ENCODE assay signal across 19 cellular contexts in genomic region chr7:121342631-121343030, GRCh38. TPM values are rescaled to one million over a fixed set of nuclear protein-coding genes. Genes with fewer than 3 reads are reported as not detected.
A peak's percentile ranks its signal among the peaks of the same experiment; 100 is the strongest.
DNase-seq lines count a peak whose midpoint lies in the region; ATAC-seq, FAIRE-seq and TF ChIP-seq lines count a peak whose summit lies in the region.
"Had no signal": no experiment of that assay in that cellular context is flagged by ENCODE, and none has a peak within 500 bp of the region (broad histone marks: within the 10 kb centered on the region; RNA-seq: fewer than 3 reads in every experiment).

No MANE protein-coding gene starts in this region.

- H3K9me3 Mint-ChIP-seq in memory B cell, result no peaks in the 10 kb centered on the region
- H3K9me3 Mint-ChIP-seq in stimulated activated naive B cell treated with anti-CD40 and anti-IgM and Interleukin-4, amounts not matched to agents 10 μg/mL and 1 μg/mL and 100 μg/mL, for 72 hours, result no peaks in the 10 kb centered on the region
- no peaks in the 10 kb centered on the region for H3K9me3 Mint-ChIP-seq in activated CD8-positive, alpha-beta T cell treated with anti-CD3 and anti-CD28 coated beads, Interleukin-2, amount 10 ng/mL, durations not matched to agents 7 days and 5 days (ENCODE audit: insufficient read depth)
- H3K9me3 Mint-ChIP-seq: CD4-positive, alpha-beta T cell had no signal

- no peak for TF ChIP-seq POLR2A in HepG2 (IDR thresholded peaks at IDR 0.05; ENCODE audit: insufficient read depth in 1 of 2, low read depth in 2 of 2, low read length in 2 of 2)

- TF ChIP-seq CTCF in liver (IDR thresholded peaks at IDR 0.05; ENCODE audit: low read depth, low read length, missing input control) (no peak), HepG2 (CRISPR knock-in tag; IDR thresholded peaks at IDR 0.05) (no peak)

- H3K27ac ChIP-seq in liver (ENCODE audit: low read depth in 1 of 2, low read length in 2 of 2), result no peak overlapping the region
- H3K27ac ChIP-seq in HepG2 (ENCODE audit: extremely low read length, insufficient read depth, low read length), result no peak overlapping the region
- H3K27ac ChIP-seq: 22Rv1, HL-60 had no signal

- H3K4me3 ChIP-seq in liver (ENCODE audit: low read depth in 1 of 3, low read length in 3 of 3) (no peak overlapping the region), HepG2 (replicated peaks in 1 of 3; ENCODE audit: insufficient read depth in 1 of 3, low read depth in 2 of 3, low read length in 3 of 3) (no peak overlapping the region)
- H3K4me3 ChIP-seq: GM12878 had no signal

- intact Hi-C loops in HepG2 (cut with micrococcal nuclease; ENCODE audit: unreplicated experiment), result no loop called here

- H3K36me3 Mint-ChIP-seq in memory B cell, result peaks cover 34% of the 10 kb centered on the region
- H3K36me3 Mint-ChIP-seq in stimulated activated naive B cell treated with anti-CD40 and anti-IgM and Interleukin-4, amounts not matched to agents 10 μg/mL and 1 μg/mL and 100 μg/mL, for 72 hours, result peaks cover 28 to 49% of the 10 kb centered on the region in 2 donors
- H3K36me3 Mint-ChIP-seq in activated CD8-positive, alpha-beta T cell treated with anti-CD3 and anti-CD28 coated beads, Interleukin-2, amount 10 ng/mL, durations not matched to agents 7 days and 5 days (ENCODE audit: low read depth), result peaks cover 20% of the 10 kb centered on the region

- FAIRE-seq in HepG2 (lab: Jason Lieb, UNC), result no peak
- peak; percentile 91 for FAIRE-seq in endometrium (lab: Jason Lieb, UNC)
- FAIRE-seq: GM12878, GM18507 had no signal

- H2AFZ ChIP-seq in HepG2 (ENCODE audit: low read length), result no peak overlapping the region

- no peak overlapping the region for H3K4me3 Mint-ChIP-seq in memory B cell
- H3K4me3 Mint-ChIP-seq in stimulated activated naive B cell treated with anti-CD40 and anti-IgM and Interleukin-4, amounts not matched to agents 10 μg/mL and 1 μg/mL and 100 μg/mL, for 72 hours, result no peak overlapping the region
- H3K4me3 Mint-ChIP-seq in activated CD8-positive, alpha-beta T cell treated with anti-CD3 and anti-CD28 coated beads, Interleukin-2, amount 10 ng/mL, durations not matched to agents 7 days and 5 days, result no peak overlapping the region
- H3K4me3 Mint-ChIP-seq: CD4-positive, alpha-beta T cell had no signal

- H3K9ac ChIP-seq in liver (ENCODE audit: low read depth in 1 of 2, low read length in 2 of 2) (no peak overlapping the region), HepG2 (ENCODE audit: insufficient read depth, low read depth, low read length) (no peak overlapping the region)

- no peaks in the 10 kb centered on the region for H4K20me1 ChIP-seq in HepG2 (ENCODE audit: insufficient read depth, low read length)

- in situ Hi-C loops in HepG2 (cut with HindIII; ENCODE audit: extremely low pct_ligation_motif_present, low pct_unique_long_range_greater_than_20kb), result no loop called here

- POLR2A ChIA-PET in HepG2 (lab: Yijun Ruan, JAX), result no interaction called here
- POLR2A ChIA-PET in activated CD8-positive, alpha-beta T cell treated with anti-CD3 and anti-CD28 coated beads, Interleukin-2, amount 10 ng/mL, durations not matched to agents 7 days and 5 days (lab: Charles Lee), result no interaction called here

- peak overlapping the region; percentile 84 for H3K27ac Mint-ChIP-seq in memory B cell
- H3K27ac Mint-ChIP-seq in stimulated activated naive B cell treated with anti-CD40 and anti-IgM and Interleukin-4, amounts not matched to agents 10 μg/mL and 1 μg/mL and 100 μg/mL, for 72 hours, result peak overlapping the region; percentile 89
- H3K27ac Mint-ChIP-seq in activated CD8-positive, alpha-beta T cell treated with anti-CD3 and anti-CD28 coated beads, Interleukin-2, amount 10 ng/mL, durations not matched to agents 7 days and 5 days, result no peak overlapping the region
- H3K27ac Mint-ChIP-seq: CD4-positive, alpha-beta T cell had no signal

- ATAC-seq in HepG2 (no peak), memory B cell (ENCODE audit: low read depth) (no peak), GM21515 (IDR thresholded peaks at IDR 0.05; ENCODE audit: unreplicated experiment) (no peak)
- ATAC-seq in stimulated activated naive B cell treated with anti-CD40 and anti-IgM and Interleukin-4, amounts not matched to agents 10 μg/mL and 1 μg/mL and 100 μg/mL, for 72 hours (replicated peaks), result no peak
- ATAC-seq in activated CD8-positive, alpha-beta T cell treated with anti-CD3 and anti-CD28 coated beads, Interleukin-2, amount 10 ng/mL, durations not matched to agents 7 days and 5 days, result no peak
- ATAC-seq: GM12878 had no signal

- H3K36me3 ChIP-seq in liver (ENCODE audit: control insufficient read depth in 4 of 4, insufficient read depth in 3 of 4, low read depth in 1 of 4, low read length in 3 of 4) (peaks cover 0 to 3% (median under 1%) of the 10 kb centered on the region in 4 donors), HepG2 (replicated peaks in 1 of 2; ENCODE audit: control insufficient read depth in 1 of 2, insufficient read depth in 2 of 2, low read length in 2 of 2) (no peaks in the 10 kb centered on the region; a peak in 1 of 5 replicates)

- TF ChIP-seq RAD21 in liver (IDR thresholded peaks at IDR 0.05), result peak in 1 of 2 donors; percentile 14
- no peak for TF ChIP-seq RAD21 in HepG2 (CRISPR knock-in tag; IDR thresholded peaks at IDR 0.05)

- no TSS peak for BruUV-seq in HepG2 (replicated peaks; lab: Mats Ljungman, UMichigan)

- 77% methylated on average over 4 of the region's 4 CpGs for WGBS in liver
- WGBS in HepG2 (ENCODE audit: low lambda C conversion rate), result 95% methylated on average over 4 of the region's 4 CpGs

- DNase-seq in HepG2 (ENCODE audit: low spot score), result no peak
- DNase-seq in memory B cell (ENCODE audit: low spot score in 2 of 2), result no peak
- no peak for DNase-seq in stimulated activated naive B cell treated with anti-CD40 and anti-IgM and Interleukin-4, amounts not matched to agents 10 μg/mL and 1 μg/mL and 100 μg/mL, for 72 hours
- DNase-seq in activated CD8-positive, alpha-beta T cell treated with anti-CD3 and anti-CD28 coated beads, Interleukin-2, amount 10 ng/mL, durations not matched to agents 7 days and 5 days, result no peak
- DNase-seq in islet precursor cell, result no peak
- DNase-seq: C1 segment of cervical spinal cord; Calu3; CD4-positive, alpha-beta T cell; DMS 273 treated with DMSO at 0.1 percent for 48 hours had no signal

- H3K4me1 Mint-ChIP-seq in memory B cell, result peaks cover 18% of the 10 kb centered on the region
- peaks cover 16 to 38% of the 10 kb centered on the region in 2 donors for H3K4me1 Mint-ChIP-seq in stimulated activated naive B cell treated with anti-CD40 and anti-IgM and Interleukin-4, amounts not matched to agents 10 μg/mL and 1 μg/mL and 100 μg/mL, for 72 hours
- H3K4me1 Mint-ChIP-seq in activated CD8-positive, alpha-beta T cell treated with anti-CD3 and anti-CD28 coated beads, Interleukin-2, amount 10 ng/mL, durations not matched to agents 7 days and 5 days (ENCODE audit: low read depth), result no peaks in the 10 kb centered on the region

- no peaks in the 10 kb centered on the region for H3K9me3 ChIP-seq in liver (ENCODE audit: control insufficient read depth in 4 of 4, low read length in 3 of 4)
- no peaks in the 10 kb centered on the region for H3K9me3 ChIP-seq in HepG2 (ENCODE audit: low read length)

- no peaks in the 10 kb centered on the region for H3K27me3 ChIP-seq in liver (ENCODE audit: control insufficient read depth in 4 of 4, insufficient read depth in 4 of 4, low read length in 3 of 4)
- H3K27me3 ChIP-seq in HepG2 (ENCODE audit: control insufficient read depth in 1 of 2, insufficient read depth in 2 of 2, low read length in 2 of 2), result no peaks in the 10 kb centered on the region

- CTCF ChIA-PET in HepG2 (lab: Yijun Ruan, JAX; ENCODE audit: low intra/inter-chr PET ratio, low total read pairs), result no interaction called here
- CTCF ChIA-PET in activated CD8-positive, alpha-beta T cell treated with anti-CD3 and anti-CD28 coated beads, Interleukin-2, amount 10 ng/mL, durations not matched to agents 7 days and 5 days (lab: Charles Lee), result no interaction called here

- H3K79me2 ChIP-seq in HepG2 (ENCODE audit: insufficient read depth, low read length), result no peaks in the 10 kb centered on the region

- peaks cover 0 to 7% (median 3%) of the 10 kb centered on the region in 4 donors for H3K4me1 ChIP-seq in liver (ENCODE audit: control insufficient read depth in 4 of 4, insufficient read depth in 4 of 4, low read length in 3 of 4)
- H3K4me1 ChIP-seq in HepG2 (ENCODE audit: insufficient read depth, low read length), result no peaks in the 10 kb centered on the region

- TF ChIP-seq EP300 in HepG2 (IDR thresholded peaks at IDR 0.05; ENCODE audit: low read depth in 2 of 2, low read length in 2 of 2) (no peak), HepG2 (CRISPR knock-in tag; IDR thresholded peaks at IDR 0.05; ENCODE audit: borderline replicate concordance) (no peak)

- H3K4me2 ChIP-seq in HepG2 (ENCODE audit: low read depth, low read length), result no peak overlapping the region

- H3K27me3 Mint-ChIP-seq in memory B cell, result no peaks in the 10 kb centered on the region
- H3K27me3 Mint-ChIP-seq in stimulated activated naive B cell treated with anti-CD40 and anti-IgM and Interleukin-4, amounts not matched to agents 10 μg/mL and 1 μg/mL and 100 μg/mL, for 72 hours, result no peaks in the 10 kb centered on the region
- no peaks in the 10 kb centered on the region for H3K27me3 Mint-ChIP-seq in activated CD8-positive, alpha-beta T cell treated with anti-CD3 and anti-CD28 coated beads, Interleukin-2, amount 10 ng/mL, durations not matched to agents 7 days and 5 days (ENCODE audit: low read depth)
- H3K27me3 Mint-ChIP-seq: CD4-positive, alpha-beta T cell had no signal

RNA-seq across cellular contexts. Expression of gene WNT16, which starts 13.8 kb away (rescaled TPM):
- not detected for total RNA-seq in liver
- not detected for polyA plus RNA-seq in liver
- not detected in 2 replicates for total RNA-seq in HepG2 (2016; rRNA removed; fragmentation: Illumina TruSeq; extraction: Trizol)
- not detected in 2 replicates for total RNA-seq in HepG2 (2016; cell fraction: cytosol; rRNA removed; fragmentation: Illumina TruSeq; extraction: Trizol; ENCODE audit: low read depth)
- not detected in 2 replicates for total RNA-seq in HepG2 (2016; cell fraction: insoluble cytoplasmic fraction; rRNA removed; fragmentation: Illumina TruSeq; extraction: Trizol)
- not detected in 2 replicates for total RNA-seq in HepG2 (2016; cell fraction: membrane; rRNA removed; fragmentation: Illumina TruSeq; extraction: Trizol)
- total RNA-seq in HepG2 (2016; cell fraction: nucleus; rRNA removed; fragmentation: Illumina TruSeq; extraction: Trizol), result not detected in 2 replicates
- not detected in 2 replicates for polyA plus RNA-seq in HepG2 (2011; rRNA removed)
- polyA plus RNA-seq in HepG2 (2011; cell fraction: cytosol; rRNA removed), result not detected in 2 replicates
- not detected in 2 replicates for polyA plus RNA-seq in HepG2 (2011; cell fraction: nucleus; rRNA removed)
- not detected in 2 replicates for polyA plus RNA-seq in HepG2 (2012)
- polyA plus RNA-seq in HepG2 (2016; cell fraction: cytosol; fragmentation: Illumina TruSeq; extraction: Trizol; ENCODE audit: low read depth), result not detected in 2 replicates
- polyA plus RNA-seq in HepG2 (2016; cell fraction: insoluble cytoplasmic fraction; fragmentation: Illumina TruSeq; extraction: Trizol; ENCODE audit: low read depth), result not detected in 2 replicates
- polyA plus RNA-seq in HepG2 (2016; cell fraction: membrane; fragmentation: Illumina TruSeq; extraction: Trizol; ENCODE audit: low read depth), result not detected in 2 replicates
- not detected in 2 replicates for polyA plus RNA-seq in HepG2 (2016; cell fraction: nucleus; fragmentation: Illumina TruSeq; extraction: Trizol; ENCODE audit: insufficient read depth, low read depth)
- not detected in 2 replicates for polyA minus RNA-seq in HepG2 (2011; rRNA and poly(A)+ RNA removed; ENCODE audit: low replicate concordance)
- not detected in 2 replicates for polyA minus RNA-seq in HepG2 (2011; cell fraction: cytosol; rRNA and poly(A)+ RNA removed)
- polyA minus RNA-seq in HepG2 (2011; cell fraction: nucleus; rRNA and poly(A)+ RNA removed), result not detected in 2 replicates
- not detected for total RNA-seq in activated CD8-positive, alpha-beta T cell treated with anti-CD3 and anti-CD28 coated beads, Interleukin-2, amount 10 ng/mL, durations not matched to agents 7 days and 5 days
- total RNA-seq: A673; Calu3; CD4-positive, alpha-beta T cell; G401; H4 had no signal

RNA-seq across cellular contexts. Expression of gene FAM3C, which starts 53.5 kb away (rescaled TPM):
- total RNA-seq in liver (10 to 100 TPM; 16.5 to 24.3 TPM), HepG2 (2016; rRNA removed; fragmentation: Illumina TruSeq; extraction: Trizol) (11.3 and 14.6 TPM in 2 replicates)
- polyA plus RNA-seq in liver (10 to 100 TPM; 20.6 to 32.3 TPM), HepG2 (2011; rRNA removed) (13.0 and 16.0 TPM in 2 replicates)
- total RNA-seq in HepG2 (2016; cell fraction: cytosol; rRNA removed; fragmentation: Illumina TruSeq; extraction: Trizol; ENCODE audit: low read depth), result 4.1 and 4.8 TPM in 2 replicates
- total RNA-seq in HepG2 (2016; cell fraction: insoluble cytoplasmic fraction; rRNA removed; fragmentation: Illumina TruSeq; extraction: Trizol), result 10.6 and 13.1 TPM in 2 replicates
- 12.2 and 12.7 TPM in 2 replicates for total RNA-seq in HepG2 (2016; cell fraction: membrane; rRNA removed; fragmentation: Illumina TruSeq; extraction: Trizol)
- 27.4 and 29.2 TPM in 2 replicates for total RNA-seq in HepG2 (2016; cell fraction: nucleus; rRNA removed; fragmentation: Illumina TruSeq; extraction: Trizol)
- polyA plus RNA-seq in HepG2 (2011; cell fraction: cytosol; rRNA removed), result 5.8 and 10.3 TPM in 2 replicates
- 5.8 and 7.8 TPM in 2 replicates for polyA plus RNA-seq in HepG2 (2011; cell fraction: nucleus; rRNA removed)
- 27.2 and 34.9 TPM in 2 replicates for polyA plus RNA-seq in HepG2 (2012)
- polyA plus RNA-seq in HepG2 (2016; cell fraction: cytosol; fragmentation: Illumina TruSeq; extraction: Trizol; ENCODE audit: low read depth), result 8.3 and 10.9 TPM in 2 replicates
- polyA plus RNA-seq in HepG2 (2016; cell fraction: insoluble cytoplasmic fraction; fragmentation: Illumina TruSeq; extraction: Trizol; ENCODE audit: low read depth), result 22.6 and 22.8 TPM in 2 replicates
- 18.0 and 19.8 TPM in 2 replicates for polyA plus RNA-seq in HepG2 (2016; cell fraction: membrane; fragmentation: Illumina TruSeq; extraction: Trizol; ENCODE audit: low read depth)
- polyA plus RNA-seq in HepG2 (2016; cell fraction: nucleus; fragmentation: Illumina TruSeq; extraction: Trizol; ENCODE audit: insufficient read depth, low read depth), result 55.5 and 64.1 TPM in 2 replicates
- polyA minus RNA-seq in HepG2 (2011; rRNA and poly(A)+ RNA removed; ENCODE audit: low replicate concordance), result 2.5 and 4.8 TPM in 2 replicates
- polyA minus RNA-seq in HepG2 (2011; cell fraction: cytosol; rRNA and poly(A)+ RNA removed), result 6.2 and 7.7 TPM in 2 replicates
- polyA minus RNA-seq in HepG2 (2011; cell fraction: nucleus; rRNA and poly(A)+ RNA removed), result 35.7 and 37.3 TPM in 2 replicates
- total RNA-seq in activated CD8-positive, alpha-beta T cell treated with anti-CD3 and anti-CD28 coated beads, Interleukin-2, amount 10 ng/mL, durations not matched to agents 7 days and 5 days, result 10 to 100 TPM; 18.0 to 18.4 TPM
